ENCODE assay signal across 11 cellular contexts in the genomic region with DNA sequence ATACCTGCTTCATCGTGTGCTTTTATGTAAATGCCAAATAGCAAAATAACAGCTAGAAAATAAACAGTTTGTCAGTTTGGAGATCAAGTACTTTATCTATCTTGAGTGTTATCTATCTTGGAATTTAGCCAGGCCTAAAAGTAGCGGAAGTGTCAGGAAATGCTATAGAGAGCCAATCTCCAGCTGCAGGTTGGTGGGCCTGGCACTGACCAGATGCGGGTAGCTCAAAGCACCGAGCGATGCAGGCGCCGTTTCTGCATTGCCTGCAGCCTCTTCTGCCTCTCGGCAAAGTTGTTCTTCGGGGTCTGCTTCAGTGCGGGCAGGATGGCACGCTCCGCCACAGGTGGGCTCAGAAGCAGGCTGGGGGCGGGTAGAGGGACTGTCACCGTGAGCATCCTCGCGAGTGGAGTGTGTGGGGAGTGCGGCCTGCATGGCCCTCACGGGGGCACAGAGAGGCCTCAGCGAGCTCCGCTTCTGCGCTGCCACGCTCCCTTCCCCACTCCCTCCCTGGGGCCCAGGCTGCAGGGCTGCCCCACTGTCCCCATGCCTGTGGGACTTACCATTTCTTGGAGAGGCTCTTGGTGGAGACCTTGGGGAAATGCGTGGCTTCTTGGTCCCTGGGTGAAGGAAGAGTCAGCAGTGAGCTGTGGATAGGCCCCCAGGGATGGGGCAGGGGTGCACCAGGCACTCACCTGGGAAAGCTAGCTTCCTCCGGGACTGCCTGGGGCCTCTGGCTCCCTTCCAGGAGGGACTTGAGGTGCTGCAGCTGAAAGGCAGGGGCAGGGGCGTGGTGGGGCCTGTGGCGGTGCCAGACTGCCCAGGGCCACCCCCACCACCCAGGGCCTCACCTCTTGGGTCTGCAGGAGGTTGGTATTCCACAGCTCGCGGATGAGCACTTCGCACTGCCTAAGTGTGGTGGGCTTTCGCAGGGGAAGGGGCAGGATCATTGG. TPM values are rescaled to one million over a fixed set of nuclear protein-coding genes. Genes with fewer than 3 reads are reported as not detected.
"Had no signal": no experiment of that assay in that cellular context is flagged by ENCODE, and none has a peak within 500 bp of the region (broad histone marks: within the 10 kb centered on the region; RNA-seq: fewer than 3 reads in every experiment).

No MANE protein-coding gene starts in this region.

RNA-seq across cellular contexts. Expression of gene POTEF, which starts 10.6 kb away (rescaled TPM):
- total RNA-seq: activated CD8-positive, alpha-beta T cell treated with anti-CD3 and anti-CD28 coated beads, Interleukin-2, amount 10 ng/mL, durations not matched to agents 7 days and 5 days; activated naive CD8-positive, alpha-beta T cell treated with anti-CD3 and anti-CD28 coated beads, Interleukin-2, amount 10 ng/mL, durations not matched to agents 7 days and 5 days; adrenal gland; cardiac septum; IMR-90; LHCN-M2; M059J; PC-9; SK-MEL-5; T-helper 17 cell had no signal
- polyA plus RNA-seq: adrenal gland, IMR-90 had no signal

RNA-seq across cellular contexts. Expression of gene TUBA3E, which starts 58.6 kb away (rescaled TPM):
- total RNA-seq: activated CD8-positive, alpha-beta T cell treated with anti-CD3 and anti-CD28 coated beads, Interleukin-2, amount 10 ng/mL, durations not matched to agents 7 days and 5 days; activated naive CD8-positive, alpha-beta T cell treated with anti-CD3 and anti-CD28 coated beads, Interleukin-2, amount 10 ng/mL, durations not matched to agents 7 days and 5 days; adrenal gland; IMR-90; M059J; PC-9; SK-MEL-5; T-helper 17 cell; WTC11 had no signal
- polyA plus RNA-seq: adrenal gland, IMR-90 had no signal
